In genomic region chr7:84188811-84189405, GRCh38 we compare ENCODE assay signal across 10 cellular contexts. TPM values are rescaled to one million over a fixed set of nuclear protein-coding genes. Genes with fewer than 3 reads are reported as not detected.
A peak's percentile ranks its signal among the peaks of the same experiment; 100 is the strongest.
DNase-seq lines count a peak whose midpoint lies in the region; ATAC-seq lines count a peak whose summit lies in the region.
"Had no signal": no experiment of that assay in that cellular context is flagged by ENCODE, and none has a peak within 500 bp of the region (broad histone marks: within the 10 kb centered on the region; RNA-seq: fewer than 3 reads in every experiment).

No MANE protein-coding gene starts in this region.

- peaks cover 23% of the 10 kb centered on the region for H3K4me1 Mint-ChIP-seq in activated CD4-positive, alpha-beta T cell treated with anti-CD3 and anti-CD28 coated beads, Interleukin-2, amount 10 ng/mL, durations not matched to agents 7 days and 5 days

- H3K9me3 Mint-ChIP-seq in activated CD4-positive, alpha-beta T cell treated with anti-CD3 and anti-CD28 coated beads, Interleukin-2, amount 10 ng/mL, durations not matched to agents 7 days and 5 days = peaks cover 4% of the 10 kb centered on the region

- POLR2A ChIA-PET in activated CD4-positive, alpha-beta T cell treated with anti-CD3 and anti-CD28 coated beads, Interleukin-2, amount 10 ng/mL, durations not matched to agents 7 days and 5 days (lab: Charles Lee) = no interaction called here

- H3K27ac Mint-ChIP-seq in activated CD4-positive, alpha-beta T cell treated with anti-CD3 and anti-CD28 coated beads, Interleukin-2, amount 10 ng/mL, durations not matched to agents 7 days and 5 days = no peak overlapping the region

- CTCF ChIA-PET in activated CD4-positive, alpha-beta T cell treated with anti-CD3 and anti-CD28 coated beads, Interleukin-2, amount 10 ng/mL, durations not matched to agents 7 days and 5 days (lab: Charles Lee) = no interaction called here

- H3K4me3 Mint-ChIP-seq in activated CD4-positive, alpha-beta T cell treated with anti-CD3 and anti-CD28 coated beads, Interleukin-2, amount 10 ng/mL, durations not matched to agents 7 days and 5 days = no peak overlapping the region

- no peak for ATAC-seq in HG03039 (IDR thresholded peaks at IDR 0.05; ENCODE audit: unreplicated experiment)

- no peaks in the 10 kb centered on the region for H3K36me3 Mint-ChIP-seq in activated CD4-positive, alpha-beta T cell treated with anti-CD3 and anti-CD28 coated beads, Interleukin-2, amount 10 ng/mL, durations not matched to agents 7 days and 5 days (ENCODE audit: low read depth)

- H3K27me3 Mint-ChIP-seq in activated CD4-positive, alpha-beta T cell treated with anti-CD3 and anti-CD28 coated beads, Interleukin-2, amount 10 ng/mL, durations not matched to agents 7 days and 5 days = no peaks in the 10 kb centered on the region

- peak; percentile 22 for DNase-seq in SIG-M5 treated with dmso at 0.1 percent for 504 hours (lab: John Stamatoyannopoulos, UW; ENCODE audit: unreplicated experiment)
- DNase-seq in SIG-M5 (lab: John Stamatoyannopoulos, UW) = no peak
- DNase-seq in NCI-H748 (lab: John Stamatoyannopoulos, UW; ENCODE audit: unreplicated experiment) = peak; percentile 48
- DNase-seq in fibroblast of gingiva (ENCODE audit: low read depth) = peak; percentile 28
- peak; percentile 68 for DNase-seq in superior temporal gyrus (ENCODE audit: extremely low spot score)
- DNase-seq in DMS79 treated with DMSO at 0.1 percent for 48 hours (lab: John Stamatoyannopoulos, UW) = no peak
- no peak for DNase-seq in activated CD4-positive, alpha-beta T cell treated with anti-CD3 and anti-CD28 coated beads, Interleukin-2, amount 10 ng/mL, durations not matched to agents 7 days and 5 days
- DNase-seq: NCI-H1417 treated with DMSO at 0.1 percent for 48 hours; stimulated activated CD4-positive, alpha-beta T cell treated with anti-CD3 and anti-CD28 coated beads, Interleukin-2, amount 100 ng/mL, for 48 hours had no signal

RNA-seq across cellular contexts. Expression of gene SEMA3A, which starts 5.7 kb away (rescaled TPM):
- 1 to 10 TPM; 1.3 to 1.4 TPM for total RNA-seq in activated CD4-positive, alpha-beta T cell treated with anti-CD3 and anti-CD28 coated beads, Interleukin-2, amount 10 ng/mL, durations not matched to agents 7 days and 5 days

Comparison
In these comparisons a context has a peak if more than half of its experiments do, and no peak if none do; other contexts are left out.
1. DNase-seq: peak in SIG-M5 treated with dmso at 0.1 percent for 504 hours (single experiment), NCI-H748 (single experiment), fibroblast of gingiva (single experiment) and superior temporal gyrus (single experiment); none in SIG-M5 (single experiment), DMS79 treated with DMSO at 0.1 percent for 48 hours (single experiment) and activated CD4-positive, alpha-beta T cell treated with anti-CD3 and anti-CD28 coated beads, Interleukin-2, amount 10 ng/mL, durations not matched to agents 7 days and 5 days (single experiment).